In the genomic region with DNA sequence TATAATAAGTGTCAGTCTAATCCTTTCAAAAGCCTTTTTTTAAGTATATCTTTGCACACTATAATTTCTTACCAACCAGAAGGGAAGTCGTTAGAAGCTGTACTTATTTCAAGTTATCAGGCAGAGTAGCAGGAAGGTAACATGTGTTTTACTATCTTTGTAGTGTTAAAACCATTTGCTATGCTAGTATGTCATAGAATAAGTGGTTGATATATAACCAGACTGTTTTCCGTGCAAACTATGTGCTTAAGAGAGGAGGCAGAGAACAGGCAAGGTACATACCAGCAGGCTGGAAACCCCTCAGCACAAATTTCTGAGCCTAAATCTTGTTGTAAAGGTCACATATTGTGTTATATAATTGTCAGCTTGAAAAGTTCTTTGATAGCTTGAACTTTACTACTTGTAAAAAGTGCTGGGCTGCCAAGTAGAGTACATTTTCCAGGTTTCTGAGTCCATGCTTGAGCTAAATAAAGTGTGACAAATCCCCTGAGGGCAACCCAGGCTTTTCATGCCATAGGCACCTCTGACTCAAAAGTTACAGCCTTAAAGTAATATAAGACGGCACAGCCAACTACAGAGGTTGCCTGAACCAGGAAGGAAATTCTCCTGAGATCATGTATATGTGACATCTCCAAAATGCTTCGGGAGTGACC, we compare ENCODE assay signal across 23 cellular contexts.
A peak's percentile ranks its signal among the peaks of the same experiment; 100 is the strongest.
DNase-seq lines count a peak whose midpoint lies in the region; ATAC-seq and TF ChIP-seq lines count a peak whose summit lies in the region.
"Had no signal": no experiment of that assay in that cellular context is flagged by ENCODE, and none has a peak within 500 bp of the region (broad histone marks: within the 10 kb centered on the region; RNA-seq: fewer than 3 reads in every experiment).

No MANE protein-coding gene starts in this region.

- no peak for ATAC-seq in HG03460 (IDR thresholded peaks at IDR 0.05; ENCODE audit: unreplicated experiment)
- ATAC-seq: activated T-cell treated with anti-CD3 and anti-CD28 coated beads, Interleukin-2, amount 50 U/mL, for 72 hours; GM23338; sciatic nerve; upper lobe of right lung had no signal

- DNase-seq in EL (peak; percentile 80), NCI-H2227 treated with DMSO at 0.1 percent for 48 hours (lab: John Stamatoyannopoulos, UW) (peak; percentile 15), cardiac fibroblast (ENCODE audit: low read depth in 2 of 2) (peak; percentile 40 to 62), myocyte (ENCODE audit: low read depth) (peak; percentile 16), ovary (no peak), posterior vena cava (ENCODE audit: low spot score) (no peak)
- no peak for DNase-seq in activated effector memory CD4-positive, alpha-beta T cell treated with Interleukin-2 at 50 U/mL for 16 hours
- DNase-seq: activated CD4-positive, CD25-positive, alpha-beta regulatory T cell; activated CD8-positive, alpha-beta memory T cell treated with anti-CD3 and anti-CD28 coated beads for 24 hours; activated T-cell treated with anti-CD3 and anti-CD28 coated beads, Interleukin-2, amount 50 U/mL, for 72 hours; adrenal gland; CD8-positive, alpha-beta memory T cell; central memory CD4-positive, alpha-beta T cell; DMS79; effector memory CD4-positive, alpha-beta T cell; NCI-H2081; NCI-H524 treated with DMSO at 0.1 percent for 48 hours; stimulated activated CD4-positive, alpha-beta T cell treated with anti-CD3 and anti-CD28 coated beads, Interleukin-1b, Interleukin-23, amount 100 ng/mL, for 48 hours; stomach; upper lobe of right lung had no signal

- no peak for TF ChIP-seq CTCF in cardiac fibroblast (IDR thresholded peaks at IDR 0.05; ENCODE audit: low read depth, low read length)
- TF ChIP-seq CTCF in ovary (IDR thresholded peaks at IDR 0.05) = no peak

- TF ChIP-seq POLR2A in ovary (IDR thresholded peaks at IDR 0.05) = no peak

- no peak overlapping the region for H3K27ac ChIP-seq in ovary
- H3K27ac ChIP-seq: adrenal gland, stomach, upper lobe of right lung had no signal

- intact Hi-C loops in ovary (cut with DNase I) (no loop called here), posterior vena cava (cut with DNase I) (no loop called here)

- 59 to 66% (median 59%) methylated on average over 4 of the region's 4 CpGs for WGBS in ovary, 3 donors

- H3K36me3 ChIP-seq in ovary = no peaks in the 10 kb centered on the region
- H3K36me3 ChIP-seq: adrenal gland, stomach, upper lobe of right lung had no signal

- no peaks in the 10 kb centered on the region for H3K9me3 ChIP-seq in ovary
- H3K9me3 ChIP-seq: adrenal gland, stomach, upper lobe of right lung had no signal

- no peak for TF ChIP-seq EP300 in ovary (IDR thresholded peaks at IDR 0.05)

- no peaks in the 10 kb centered on the region for H3K27me3 ChIP-seq in ovary
- H3K27me3 ChIP-seq: adrenal gland, stomach, upper lobe of right lung had no signal

- H3K4me1 ChIP-seq in ovary (ENCODE audit: insufficient read depth) = no peaks in the 10 kb centered on the region
- H3K4me1 ChIP-seq: adrenal gland, stomach, upper lobe of right lung had no signal

- H3K4me3 ChIP-seq in cardiac fibroblast (replicated peaks in 1 of 2; ENCODE audit: low read depth in 2 of 2, low read length in 2 of 2) (no peak overlapping the region), ovary (no peak overlapping the region)
- H3K4me3 ChIP-seq: adrenal gland, GM23338, stomach, upper lobe of right lung had no signal

Comparison
In these comparisons a context has a peak if more than half of its experiments do, and no peak if none do; other contexts are left out.
1. DNase-seq: peak in EL (single experiment), NCI-H2227 treated with DMSO at 0.1 percent for 48 hours (single experiment), cardiac fibroblast (2 of 2) and myocyte (single experiment); none in ovary (0 of 5), activated effector memory CD4-positive, alpha-beta T cell treated with Interleukin-2 at 50 U/mL for 16 hours (single experiment) and posterior vena cava (single experiment).